ENCODE assay signal across 9 cellular contexts in genomic region chr16:84595052-84595481, GRCh38. TPM values are rescaled to one million over a fixed set of nuclear protein-coding genes. Genes with fewer than 3 reads are reported as not detected.
DNase-seq lines count a peak whose midpoint lies in the region; ATAC-seq, FAIRE-seq and TF ChIP-seq lines count a peak whose summit lies in the region.
"Had no signal": no experiment of that assay in that cellular context is flagged by ENCODE, and none has a peak within 500 bp of the region (broad histone marks: within the 10 kb centered on the region; RNA-seq: fewer than 3 reads in every experiment).

No MANE protein-coding gene starts in this region.

- H3K4me2 ChIP-seq in GM12878 (ENCODE audit: control insufficient read depth, insufficient read depth) = peak overlapping the region; percentile 88

- RAD21 ChIA-PET in GM12878 (lab: Charles Lee; ENCODE audit: unreplicated experiment) = interaction anchor here (1.4 to 4.1 kb wide), 8 partner anchors 9 to 88 kb away, joined by 4 to 38 read pairs (median 6); no protein-coding TSS in a partner anchor

- no peak for TF ChIP-seq EP300 in GM12878 (IDR thresholded peaks at IDR 0.05; ENCODE audit: borderline replicate concordance in 1 of 2, control insufficient read depth in 1 of 2, low read depth in 2 of 2, low read length in 2 of 2)
- no peak for TF ChIP-seq EP300 in sigmoid colon (IDR thresholded peaks at IDR 0.05)

- FAIRE-seq in GM12878 (lab: Jason Lieb, UNC) = no peak

- no peak for TF ChIP-seq RAD21 in GM12878 (IDR thresholded peaks at IDR 0.05; ENCODE audit: insufficient read depth, low read depth, low read length)

- H3K27ac Mint-ChIP-seq in naive B cell (peak overlapping the region; percentile 74 to 98 (median 96)), HFFc6 (no peak overlapping the region)

- H2AFZ ChIP-seq in GM12878 (ENCODE audit: control insufficient read depth, low read depth, low read length) = no peak overlapping the region

- 21% methylated on average over 15 of the region's 15 CpGs for WGBS in GM12878 (ENCODE audit: insufficient coverage, insufficient replicate concordance, low lambda C conversion rate, missing lambda C conversion rate)
- WGBS in sigmoid colon, 2 donors = 72 to 77% methylated on average over 15 of the region's 15 CpGs

- H4K20me1 ChIP-seq in GM12878 (ENCODE audit: control insufficient read depth, insufficient read depth) = no peaks in the 10 kb centered on the region

- SMC1A ChIA-PET in GM12878 (lab: Charles Lee; ENCODE audit: uncharacterized antibody, unreplicated experiment) = interaction anchor here (1.2 to 14.5 kb wide), 6 partner anchors 12 to 132 kb away, joined by 3 to 183 read pairs (median 6); no protein-coding TSS in a partner anchor

- peaks cover 54 to 83% (median 68%) of the 10 kb centered on the region in 3 donors for H3K4me1 Mint-ChIP-seq in naive B cell
- peaks cover 55% of the 10 kb centered on the region for H3K4me1 Mint-ChIP-seq in HFFc6 (ENCODE audit: low read depth)

- H3K9me3 ChIP-seq in GM12878 (replicated peaks; ENCODE audit: control insufficient read depth, insufficient read depth, low read length) (no peaks in the 10 kb centered on the region), sigmoid colon (no peaks in the 10 kb centered on the region)
- H3K9me3 ChIP-seq: ovary had no signal

- CTCF ChIA-PET in GM12878 (lab: Yijun Ruan, JAX) = interaction anchor here (1.5 to 2.1 kb wide), 3 partner anchors 21 to 27 kb away, joined by 4 to 18 read pairs (median 9); no protein-coding TSS in a partner anchor

- H3K9ac ChIP-seq in GM12878 (ENCODE audit: control insufficient read depth, insufficient read depth, low read length) = peak overlapping the region; percentile 91

- no TSS peak for BruUV-seq in GM12878 (replicated peaks; lab: Mats Ljungman, UMichigan)

- POLR2A ChIA-PET in GM12878 (lab: Charles Lee) = interaction anchor here (0.9 to 16.2 kb wide), 3 partner anchors 14 to 89 kb away, joined by 3 to 214 read pairs (median 6); partner anchors contain the start of gene COTL1

- peak; percentile 62 for TF ChIP-seq POLR2A in GM12878 (IDR thresholded peaks at IDR 0.05; ENCODE audit: low read depth, low read length)
- TF ChIP-seq POLR2A in sigmoid colon (IDR thresholded peaks at IDR 0.05) = no peak

- H3K36me3 Mint-ChIP-seq in naive B cell (peaks cover 7 to 14% of the 10 kb centered on the region in 2 donors), HFFc6 (ENCODE audit: low read depth) (peaks cover 39% of the 10 kb centered on the region)

- H3K27me3 Mint-ChIP-seq in naive B cell (no peaks in the 10 kb centered on the region), HFFc6 (ENCODE audit: insufficient read depth) (no peaks in the 10 kb centered on the region; the same call in none of the 2 replicates)

- ATAC-seq in GM12878 (no peak), naive B cell (ENCODE audit: low read depth in 2 of 2) (no peak), GM21447 (IDR thresholded peaks at IDR 0.05; ENCODE audit: unreplicated experiment) (no peak)

- H3K27ac ChIP-seq in C4-2B = peak overlapping the region; percentile 61
- H3K27ac ChIP-seq in GM12878 (ENCODE audit: control insufficient read depth, insufficient read depth) = peak overlapping the region; percentile 97
- H3K27ac ChIP-seq in sigmoid colon = no peak overlapping the region
- H3K27ac ChIP-seq: ovary had no signal

- H3K27me3 ChIP-seq in GM12878 (replicated peaks in 1 of 2; ENCODE audit: control insufficient read depth in 2 of 2, insufficient read depth in 2 of 2, low read length in 1 of 2) = no peaks in the 10 kb centered on the region
- no peaks in the 10 kb centered on the region for H3K27me3 ChIP-seq in sigmoid colon
- H3K27me3 ChIP-seq: ovary had no signal

- H3K4me1 ChIP-seq in GM12878 (ENCODE audit: control insufficient read depth, insufficient read depth, low read length) (peaks cover 64% of the 10 kb centered on the region), sigmoid colon (peaks cover 0 to 35% (median 16%) of the 10 kb centered on the region in 4 donors)

- DNase-seq in LNCaP clone FGC (ENCODE audit: low read depth) (peak; percentile 90), GM12878 (ENCODE audit: low read depth, low spot score) (no peak), naive B cell (no peak), sigmoid colon (no peak), NCI-H2196 (lab: John Stamatoyannopoulos, UW; ENCODE audit: unreplicated experiment) (no peak), HFFc6 (no peak)

- peaks cover 0 to 2% (median 0%) of the 10 kb centered on the region in 7 donors for H3K9me3 Mint-ChIP-seq in naive B cell
- no peaks in the 10 kb centered on the region for H3K9me3 Mint-ChIP-seq in HFFc6

- H3K36me3 ChIP-seq in GM12878 (ENCODE audit: control insufficient read depth in 2 of 2, insufficient read depth in 2 of 2, low read length in 1 of 2) (peaks cover 23 to 25% of the 10 kb centered on the region in 2 experiments), sigmoid colon (peaks cover 0 to under 1% (median 0%) of the 10 kb centered on the region in 4 donors)
- H3K36me3 ChIP-seq: ovary had no signal

- H3K4me3 Mint-ChIP-seq in naive B cell = peak overlapping the region; percentile 74 to 89 (median 82)
- H3K4me3 Mint-ChIP-seq in HFFc6 = no peak overlapping the region

- intact Hi-C loops in GM12878 (cut with micrococcal nuclease; ENCODE audit: unreplicated experiment) (no loop called here), sigmoid colon (cut with DNase I) (no loop called here)

- in situ Hi-C loops in GM12878 (cut with MboI) = no loop called here

- H3K79me2 ChIP-seq in GM12878 (ENCODE audit: control insufficient read depth, insufficient read depth, low read length) = peaks cover 93% of the 10 kb centered on the region

- no peak for TF ChIP-seq CTCF in C4-2B (conservative IDR thresholded peaks at IDR 0.05)
- TF ChIP-seq CTCF in LNCaP clone FGC (IDR thresholded peaks at IDR 0.05; ENCODE audit: control insufficient read depth, extremely low read depth, insufficient read depth) = no peak
- TF ChIP-seq CTCF in GM12878 (IDR thresholded peaks at IDR 0.05 in 2 of 3, conservative IDR thresholded peaks at IDR 0.05 in 1 of 3; ENCODE audit: control insufficient read depth in 2 of 3, extremely low read depth in 1 of 3, insufficient read depth in 1 of 3, low read depth in 3 of 3, low read length in 3 of 3) = no peak
- TF ChIP-seq CTCF in sigmoid colon (IDR thresholded peaks at IDR 0.05) = no peak
- TF ChIP-seq CTCF in HFFc6 (IDR thresholded peaks at IDR 0.05) = no peak

- no peak overlapping the region for H3K4me3 ChIP-seq in LNCaP clone FGC (ENCODE audit: low read depth, low read length)
- H3K4me3 ChIP-seq in GM12878 = peak overlapping the region; percentile 77
- no peak overlapping the region for H3K4me3 ChIP-seq in sigmoid colon
- H3K4me3 ChIP-seq: ovary had no signal

TF ChIP-seq in GM12878, 131 proteins besides CTCF, POLR2A, EP300 and RAD21 (continues in another document):
- TF ChIP-seq ZZZ3 (IDR thresholded peaks at IDR 0.05; ENCODE audit: control insufficient read depth, insufficient read length, low read depth) (no peak), IRF4 (IDR thresholded peaks at IDR 0.05; ENCODE audit: low read depth, low read length) (no peak), GABPA (IDR thresholded peaks at IDR 0.05; ENCODE audit: low read depth) (no peak), MYC (IDR thresholded peaks at IDR 0.05; ENCODE audit: insufficient read depth, insufficient read length, insufficient replicate concordance, low read length, severe bottlenecking) (no peak)

RNA-seq across cellular contexts. Expression of gene COTL1, which starts 22.8 kb away (rescaled TPM):
- total RNA-seq in GM12878 (2013; cell fraction: nucleolus; rRNA removed) = 94.3 and 106 TPM in 2 replicates
- total RNA-seq in GM12878 (2014; rRNA removed) (417 and 464 TPM in 2 replicates), GM12878 (2014; rRNA removed; fragmentation: Illumina TruSeq; extraction: Trizol) (241 and 279 TPM in 2 replicates), GM12878 (2021) (675 and 688 TPM in 2 replicates), sigmoid colon (10 to 100 TPM; 34.6 to 48.6 (median 37.8) TPM)
- polyA plus RNA-seq in GM12878 (2011; ENCODE audit: low read depth) = 255 TPM
- polyA plus RNA-seq in GM12878 (2011; rRNA removed) (136 and 205 TPM in 2 replicates), GM12878 (2014; fragmentation: Illumina TruSeq; extraction: Trizol) (257 and 493 TPM in 2 replicates), GM12878 (2014; fragmentation: Nextera tagmentation; extraction: Ambion mirVana) (100 to 1,000 TPM; 140 to 235 TPM), GM12878 (2014; rRNA removed) (382 and 423 TPM in 2 replicates), GM12878 (2016; fragmentation: Nextera tagmentation; extraction: Ambion mirVana) (100 to 1,000 TPM; 146 to 894 TPM), naive B cell (ENCODE audit: low read depth in 6 of 6) (100 to 1,000 TPM; 167 to 439 (median 373) TPM), sigmoid colon (100 to 1,000 TPM in 1 of 3 donors, 10 to 100 TPM in 2; 60.1 to 160 (median 96.6) TPM)
- polyA plus RNA-seq in GM12878 (2011; cell fraction: cytosol; rRNA removed) = 261 and 288 TPM in 2 replicates
- polyA plus RNA-seq in GM12878 (2011; cell fraction: nucleus; rRNA removed) = 174 and 206 TPM in 2 replicates
- 331 and 436 TPM in 2 replicates for polyA plus RNA-seq in GM12878 (2012)
- polyA minus RNA-seq in GM12878 (2011; rRNA and poly(A)+ RNA removed) = 103 and 174 TPM in 2 replicates
- polyA minus RNA-seq in GM12878 (2011; cell fraction: cytosol; rRNA and poly(A)+ RNA removed) = 77.1 and 81.1 TPM in 2 replicates
- 78.5 and 132 TPM in 2 replicates for polyA minus RNA-seq in GM12878 (2011; cell fraction: nucleus; rRNA and poly(A)+ RNA removed)
- 100 to 1,000 TPM; 580 to 681 (median 632) TPM for total RNA-seq in HFFc6 (2021; fragmentation: NEBNext Ultra II Directional; extraction: Animal tissue kit (Norgen Biotek cat#: 25700))

RNA-seq across cellular contexts. Expression of gene KLHL36, which starts 53.2 kb away (rescaled TPM):
- 89.6 and 93.8 TPM in 2 replicates for total RNA-seq in GM12878 (2013; cell fraction: nucleolus; rRNA removed)
- total RNA-seq in GM12878 (2014; rRNA removed) = 36.4 and 38.2 TPM in 2 replicates
- total RNA-seq in GM12878 (2014; rRNA removed; fragmentation: Illumina TruSeq; extraction: Trizol) = 16.2 and 16.7 TPM in 2 replicates
- total RNA-seq in GM12878 (2021) = 45.3 and 45.4 TPM in 2 replicates
- polyA plus RNA-seq in GM12878 (2011; ENCODE audit: low read depth) = 12.7 TPM
- 19.6 and 26.4 TPM in 2 replicates for polyA plus RNA-seq in GM12878 (2011; rRNA removed)
- polyA plus RNA-seq in GM12878 (2011; cell fraction: cytosol; rRNA removed) = 30.1 and 37.2 TPM in 2 replicates
- polyA plus RNA-seq in GM12878 (2011; cell fraction: nucleus; rRNA removed) = 76.3 and 77.8 TPM in 2 replicates
- 28.5 and 29.3 TPM in 2 replicates for polyA plus RNA-seq in GM12878 (2012)
- polyA plus RNA-seq in GM12878 (2014; fragmentation: Illumina TruSeq; extraction: Trizol) = 14.1 and 14.3 TPM in 2 replicates
- 1 to 10 TPM; 2.6 to 2.7 TPM for polyA plus RNA-seq in GM12878 (2014; fragmentation: Nextera tagmentation; extraction: Ambion mirVana)
- polyA plus RNA-seq in GM12878 (2014; rRNA removed) = 35.0 and 37.5 TPM in 2 replicates
- 10 to 100 TPM; 12.9 to 16.8 TPM for polyA plus RNA-seq in GM12878 (2016; fragmentation: Nextera tagmentation; extraction: Ambion mirVana)
- 40.7 and 65.6 TPM in 2 replicates for polyA minus RNA-seq in GM12878 (2011; rRNA and poly(A)+ RNA removed)
- 17.5 and 25.8 TPM in 2 replicates for polyA minus RNA-seq in GM12878 (2011; cell fraction: cytosol; rRNA and poly(A)+ RNA removed)
- 26.0 and 37.4 TPM in 2 replicates for polyA minus RNA-seq in GM12878 (2011; cell fraction: nucleus; rRNA and poly(A)+ RNA removed)
- polyA plus RNA-seq in naive B cell (ENCODE audit: low read depth in 6 of 6) = 10 to 100 TPM; 29.7 to 40.3 (median 37.5) TPM
- total RNA-seq in sigmoid colon = 10 to 100 TPM; 40.0 to 45.9 (median 43.3) TPM
- polyA plus RNA-seq in sigmoid colon = 10 to 100 TPM; 14.4 to 30.6 (median 15.0) TPM
- total RNA-seq in HFFc6 (2021; fragmentation: NEBNext Ultra II Directional; extraction: Animal tissue kit (Norgen Biotek cat#: 25700)) = 10 to 100 TPM; 37.6 to 58.3 (median 40.7) TPM

Comparison
In these comparisons a context has a peak if more than half of its experiments do, and no peak if none do; other contexts are left out.
1. H3K27ac ChIP-seq: peak in C4-2B (single experiment) and GM12878 (single experiment); none in sigmoid colon (0 of 4).